Comparison of ENCODE assay signal across 14 cellular contexts in the genomic region with DNA sequence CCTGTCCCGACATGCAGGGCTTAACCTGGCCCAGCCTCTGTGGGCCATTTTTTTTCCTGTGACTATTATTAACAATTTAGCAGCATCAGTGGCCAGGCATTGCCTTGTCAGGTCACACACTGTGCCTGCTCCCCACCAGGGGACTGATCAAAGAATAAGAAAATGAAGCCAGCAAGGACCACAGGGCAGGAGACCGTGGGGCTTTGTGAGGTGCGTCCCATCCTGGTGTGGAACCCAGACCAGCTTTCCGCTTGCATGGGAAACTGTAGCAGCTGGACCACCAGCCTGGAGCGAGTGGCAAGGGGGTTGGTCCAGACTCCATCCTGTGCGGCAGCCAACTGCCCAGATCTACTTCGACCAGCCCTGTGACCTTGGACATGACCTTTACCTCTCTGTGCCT.
"Had no signal": no experiment of that assay in that cellular context is flagged by ENCODE, and none has a peak within 500 bp of the region (broad histone marks: within the 10 kb centered on the region; RNA-seq: fewer than 3 reads in every experiment).

No MANE protein-coding gene starts in this region.

- H3K4me2 ChIP-seq: hepatocyte had no signal

- H3K36me3 ChIP-seq: esophagus squamous epithelium, ovary, right atrium auricular region, transverse colon had no signal

- H3K4me3 Mint-ChIP-seq: dendritic cell treated with granulocyte-macrophage colony-stimulating factor and Interleukin-4, amounts not matched to agents 40 ng/mL and 50 ng/mL, for 4 days; effector memory CD8-positive, alpha-beta T cell; naive thymus-derived CD8-positive, alpha-beta T cell had no signal

- H3K27me3 ChIP-seq: hepatocyte, ovary, right atrium auricular region, transverse colon had no signal

- H3K79me2 ChIP-seq: hepatocyte had no signal

- H3K27ac ChIP-seq: esophagus squamous epithelium, foreskin keratinocyte, hepatocyte, right atrium auricular region, transverse colon had no signal

- H3K9me3 Mint-ChIP-seq: dendritic cell treated with granulocyte-macrophage colony-stimulating factor and Interleukin-4, amounts not matched to agents 40 ng/mL and 50 ng/mL, for 4 days; effector memory CD8-positive, alpha-beta T cell; naive thymus-derived CD8-positive, alpha-beta T cell had no signal

- H2AFZ ChIP-seq: hepatocyte had no signal

- FAIRE-seq: small intestine had no signal

- ATAC-seq: effector memory CD8-positive, alpha-beta T cell; foreskin keratinocyte; mucosa of descending colon; naive thymus-derived CD8-positive, alpha-beta T cell; stimulated activated naive CD8-positive, alpha-beta T cell treated with anti-CD3 and anti-CD28 coated beads, Interleukin-15, Interleukin-2, amounts not matched to agents 100 U/mL and 50 U/mL, for 24 hours had no signal

- H3K36me3 Mint-ChIP-seq: naive thymus-derived CD8-positive, alpha-beta T cell had no signal

- H3K27ac Mint-ChIP-seq: dendritic cell treated with granulocyte-macrophage colony-stimulating factor and Interleukin-4, amounts not matched to agents 40 ng/mL and 50 ng/mL, for 4 days; effector memory CD8-positive, alpha-beta T cell had no signal

- H3K4me1 ChIP-seq: right atrium auricular region had no signal

- H3K9me3 ChIP-seq: esophagus squamous epithelium, mucosa of descending colon, ovary, transverse colon had no signal

- DNase-seq: effector memory CD8-positive, alpha-beta T cell; esophagus squamous epithelium; foreskin keratinocyte; kidney glomerular epithelial cell; mucosa of descending colon; naive thymus-derived CD8-positive, alpha-beta T cell; ovary; small intestine; stimulated activated CD4-positive, alpha-beta T cell treated with anti-CD3 and anti-CD28 coated beads, Interleukin-2, amount 100 ng/mL, for 48 hours; stimulated activated naive CD8-positive, alpha-beta T cell treated with anti-CD3 and anti-CD28 coated beads, Interleukin-15, Interleukin-2, amounts not matched to agents 100 U/mL and 50 U/mL, for 24 hours; transverse colon had no signal

- H3K4me3 ChIP-seq: esophagus squamous epithelium, hepatocyte, mucosa of descending colon, ovary, right atrium auricular region, transverse colon had no signal
